In genomic region chr13:34419025-34419424, GRCh38 we compare ENCODE assay signal across 19 cellular contexts.
DNase-seq lines count a peak whose midpoint lies in the region; ATAC-seq, FAIRE-seq and TF ChIP-seq lines count a peak whose summit lies in the region.
"Had no signal": no experiment of that assay in that cellular context is flagged by ENCODE, and none has a peak within 500 bp of the region (broad histone marks: within the 10 kb centered on the region; RNA-seq: fewer than 3 reads in every experiment).

No MANE protein-coding gene starts in this region.

- DNase-seq in DMS153 treated with DMSO at 0.1 percent for 48 hours (lab: John Stamatoyannopoulos, UW; ENCODE audit: unreplicated experiment) (peak; percentile 48), NCI-H1105 treated with DMSO at 0.1 percent for 48 hours (lab: John Stamatoyannopoulos, UW) (peak; percentile 9), NCI-H748 treated with DMSO at 0.1 percent for 48 hours (lab: John Stamatoyannopoulos, UW) (peak; percentile 54), small intestine (no peak)
- DNase-seq in activated T-helper 1 cell treated with anti-CD3 and anti-CD28 coated beads, Interleukin-12 subunit alpha, Interleukin-12 subunit beta, Interleukin-2, Interleukin-4 antibody, amounts not matched to agents 30 ng/mL and 10 ng/mL and 1 ng/mL, durations not matched to agents 14 hours and 24 hours and 36 hours (ENCODE audit: low spot score) = no peak
- DNase-seq: activated CD4-positive, alpha-beta memory T cell treated with anti-CD3 and anti-CD28 coated beads, Interleukin-2, amount 10 ng/mL, durations not matched to agents 7 days and 5 days; activated T-cell treated with anti-CD3 and anti-CD28 coated beads, Interleukin-2, amount 50 U/mL, for 1 hour; NK-92 treated with Interleukin-12 subunit alpha and Interleukin-12 subunit beta, amount 100 ng/mL, for 24 hours; pancreas; stimulated activated CD4-positive, alpha-beta T cell treated with anti-CD3 and anti-CD28 coated beads, Interleukin-2, amount 100 ng/mL, for 24 hours; stimulated activated naive CD8-positive, alpha-beta T cell treated with anti-CD3 and anti-CD28 coated beads, Interleukin-15, amount 100 ng/mL, for 72 hours; T-helper 17 cell; upper lobe of left lung had no signal

- H3K9me3 Mint-ChIP-seq in nephron = no peaks in the 10 kb centered on the region
- H3K9me3 Mint-ChIP-seq in activated T-helper 1 cell treated with anti-CD3 and anti-CD28 coated beads, Interleukin-12 subunit alpha, Interleukin-12 subunit beta, Interleukin-2, Interleukin-4 antibody, amounts not matched to agents 30 ng/mL and 10 ng/mL and 1 ng/mL, durations not matched to agents 14 hours and 24 hours and 36 hours = peaks cover 7% of the 10 kb centered on the region

- no peak overlapping the region for H3K27ac ChIP-seq in small intestine (ENCODE audit: low read depth in 1 of 2, low read length in 1 of 2)
- H3K27ac ChIP-seq: KMS-11, pancreas, upper lobe of left lung had no signal

- H3K27me3 Mint-ChIP-seq in nephron (ENCODE audit: low read depth) = no peaks in the 10 kb centered on the region
- no peaks in the 10 kb centered on the region for H3K27me3 Mint-ChIP-seq in activated T-helper 1 cell treated with anti-CD3 and anti-CD28 coated beads, Interleukin-12 subunit alpha, Interleukin-12 subunit beta, Interleukin-2, Interleukin-4 antibody, amounts not matched to agents 30 ng/mL and 10 ng/mL and 1 ng/mL, durations not matched to agents 14 hours and 24 hours and 36 hours (ENCODE audit: insufficient read depth)
- H3K27me3 Mint-ChIP-seq: activated CD4-positive, alpha-beta memory T cell treated with anti-CD3 and anti-CD28 coated beads, Interleukin-2, amount 10 ng/mL, durations not matched to agents 7 days and 5 days; activated naive CD8-positive, alpha-beta T cell; stimulated activated naive CD8-positive, alpha-beta T cell treated with anti-CD3 and anti-CD28 coated beads, Interleukin-15, amount 100 ng/mL, for 72 hours; T-helper 17 cell had no signal

- TF ChIP-seq CTCF in nephron (IDR thresholded peaks at IDR 0.05; ENCODE audit: unreplicated experiment in 3 of 3) = no peak

- no peaks in the 10 kb centered on the region for H3K4me1 ChIP-seq in small intestine (ENCODE audit: control insufficient read depth in 2 of 2, insufficient read depth in 1 of 2, low read depth in 1 of 2, low read length in 1 of 2)
- H3K4me1 ChIP-seq: pancreas, upper lobe of left lung had no signal

- no peaks in the 10 kb centered on the region for H3K36me3 Mint-ChIP-seq in nephron (ENCODE audit: low read depth)
- H3K36me3 Mint-ChIP-seq in activated T-helper 1 cell treated with anti-CD3 and anti-CD28 coated beads, Interleukin-12 subunit alpha, Interleukin-12 subunit beta, Interleukin-2, Interleukin-4 antibody, amounts not matched to agents 30 ng/mL and 10 ng/mL and 1 ng/mL, durations not matched to agents 14 hours and 24 hours and 36 hours (ENCODE audit: low read depth) = no peaks in the 10 kb centered on the region
- H3K36me3 Mint-ChIP-seq: activated naive CD8-positive, alpha-beta T cell had no signal

- H3K36me3 ChIP-seq in small intestine (ENCODE audit: control insufficient read depth in 2 of 2, insufficient read depth in 2 of 2, low read length in 2 of 2) = no peaks in the 10 kb centered on the region
- H3K36me3 ChIP-seq: pancreas, upper lobe of left lung had no signal

- no peak overlapping the region for H3K4me3 ChIP-seq in small intestine (ENCODE audit: low read depth in 1 of 2, low read length in 2 of 2)
- H3K4me3 ChIP-seq: pancreas, upper lobe of left lung had no signal

- no peak for FAIRE-seq in small intestine (lab: Jason Lieb, UNC)
- FAIRE-seq: colon, GM12891, pancreas had no signal

- no peaks in the 10 kb centered on the region for H3K9me3 ChIP-seq in small intestine (ENCODE audit: control insufficient read depth, low read depth)
- H3K9me3 ChIP-seq: pancreas, upper lobe of left lung had no signal

- peak overlapping the region in 2 of 3 experiments; percentile 50 to 68 for H3K27ac Mint-ChIP-seq in nephron
- H3K27ac Mint-ChIP-seq in activated T-helper 1 cell treated with anti-CD3 and anti-CD28 coated beads, Interleukin-12 subunit alpha, Interleukin-12 subunit beta, Interleukin-2, Interleukin-4 antibody, amounts not matched to agents 30 ng/mL and 10 ng/mL and 1 ng/mL, durations not matched to agents 14 hours and 24 hours and 36 hours = no peak overlapping the region
- H3K27ac Mint-ChIP-seq: activated CD4-positive, alpha-beta memory T cell treated with anti-CD3 and anti-CD28 coated beads, Interleukin-2, amount 10 ng/mL, durations not matched to agents 7 days and 5 days; activated naive CD8-positive, alpha-beta T cell; stimulated activated naive CD8-positive, alpha-beta T cell treated with anti-CD3 and anti-CD28 coated beads, Interleukin-15, amount 100 ng/mL, for 72 hours; T-helper 17 cell had no signal

- no peak for ATAC-seq in GM21515 (IDR thresholded peaks at IDR 0.05; ENCODE audit: unreplicated experiment)
- ATAC-seq: stimulated activated naive CD8-positive, alpha-beta T cell treated with anti-CD3 and anti-CD28 coated beads, Interleukin-15, amount 100 ng/mL, for 72 hours; T-helper 17 cell had no signal

- no peaks in the 10 kb centered on the region for H3K27me3 ChIP-seq in small intestine (ENCODE audit: control insufficient read depth in 2 of 2, insufficient read depth in 2 of 2, low read length in 2 of 2)
- H3K27me3 ChIP-seq: pancreas, upper lobe of left lung had no signal

- 48 to 56% (median 53%) methylated on average over 5 of the region's 5 CpGs for WGBS in small intestine, 3 donors

- peaks cover 27% of the 10 kb centered on the region for H3K4me1 Mint-ChIP-seq in nephron
- no peaks in the 10 kb centered on the region for H3K4me1 Mint-ChIP-seq in activated T-helper 1 cell treated with anti-CD3 and anti-CD28 coated beads, Interleukin-12 subunit alpha, Interleukin-12 subunit beta, Interleukin-2, Interleukin-4 antibody, amounts not matched to agents 30 ng/mL and 10 ng/mL and 1 ng/mL, durations not matched to agents 14 hours and 24 hours and 36 hours (ENCODE audit: low read depth)
- H3K4me1 Mint-ChIP-seq: activated CD4-positive, alpha-beta memory T cell treated with anti-CD3 and anti-CD28 coated beads, Interleukin-2, amount 10 ng/mL, durations not matched to agents 7 days and 5 days; stimulated activated naive CD8-positive, alpha-beta T cell treated with anti-CD3 and anti-CD28 coated beads, Interleukin-15, amount 100 ng/mL, for 72 hours; T-helper 17 cell had no signal

- intact Hi-C loops in activated T-helper 1 cell treated with anti-CD3 and anti-CD28 coated beads, Interleukin-12 subunit alpha, Interleukin-12 subunit beta, Interleukin-2, Interleukin-4 antibody, amounts not matched to agents 30 ng/mL and 10 ng/mL and 1 ng/mL, durations not matched to agents 14 hours and 24 hours and 36 hours (cut with micrococcal nuclease) = no loop called here

- no peak overlapping the region for H3K4me3 Mint-ChIP-seq in nephron
- H3K4me3 Mint-ChIP-seq in activated T-helper 1 cell treated with anti-CD3 and anti-CD28 coated beads, Interleukin-12 subunit alpha, Interleukin-12 subunit beta, Interleukin-2, Interleukin-4 antibody, amounts not matched to agents 30 ng/mL and 10 ng/mL and 1 ng/mL, durations not matched to agents 14 hours and 24 hours and 36 hours = no peak overlapping the region
- H3K4me3 Mint-ChIP-seq: activated CD4-positive, alpha-beta memory T cell treated with anti-CD3 and anti-CD28 coated beads, Interleukin-2, amount 10 ng/mL, durations not matched to agents 7 days and 5 days; activated naive CD8-positive, alpha-beta T cell; stimulated activated naive CD8-positive, alpha-beta T cell treated with anti-CD3 and anti-CD28 coated beads, Interleukin-15, amount 100 ng/mL, for 72 hours; T-helper 17 cell had no signal

Comparison
In these comparisons a context has a peak if more than half of its experiments do, and no peak if none do; other contexts are left out.
1. DNase-seq: peak in DMS153 treated with DMSO at 0.1 percent for 48 hours (single experiment), NCI-H1105 treated with DMSO at 0.1 percent for 48 hours (single experiment) and NCI-H748 treated with DMSO at 0.1 percent for 48 hours (single experiment); none in activated T-helper 1 cell treated with anti-CD3 and anti-CD28 coated beads, Interleukin-12 subunit alpha, Interleukin-12 subunit beta, Interleukin-2, Interleukin-4 antibody, amounts not matched to agents 30 ng/mL and 10 ng/mL and 1 ng/mL, durations not matched to agents 14 hours and 24 hours and 36 hours (single experiment) and small intestine (single experiment).